9 cellular contexts compared by ENCODE assay signal in the genomic region with DNA sequence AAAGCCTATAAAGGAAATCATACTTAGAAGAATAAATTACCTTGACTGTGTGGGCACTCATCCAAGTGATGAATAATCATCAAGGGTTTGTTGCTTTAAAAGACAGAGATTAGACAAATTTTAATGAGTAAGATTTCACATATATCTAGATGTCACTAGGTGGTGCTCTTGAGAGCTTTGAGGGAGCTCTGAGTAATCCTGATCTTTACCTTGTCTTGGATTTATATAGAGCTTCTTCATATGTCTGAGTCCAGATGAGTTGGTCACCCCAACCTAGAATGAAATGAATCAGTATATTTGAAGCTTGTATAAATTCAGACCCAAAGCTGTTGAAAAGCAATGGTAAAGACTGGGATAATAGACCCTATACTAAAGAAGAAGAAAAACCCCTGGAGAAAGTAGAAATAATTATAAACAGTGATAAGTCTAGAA. TPM values are rescaled to one million over a fixed set of nuclear protein-coding genes. Genes with fewer than 3 reads are reported as not detected.
A peak's percentile ranks its signal among the peaks of the same experiment; 100 is the strongest.
DNase-seq lines count a peak whose midpoint lies in the region; ATAC-seq and TF ChIP-seq lines count a peak whose summit lies in the region.
"Had no signal": no experiment of that assay in that cellular context is flagged by ENCODE, and none has a peak within 500 bp of the region (broad histone marks: within the 10 kb centered on the region; RNA-seq: fewer than 3 reads in every experiment).

No MANE protein-coding gene starts in this region.

- POLR2A ChIA-PET in activated CD8-positive, alpha-beta T cell treated with anti-CD3 and anti-CD28 coated beads for 36 hours (lab: Charles Lee): no interaction called here

- no peak overlapping the region for H3K27ac Mint-ChIP-seq in activated CD8-positive, alpha-beta T cell treated with anti-CD3 and anti-CD28 coated beads for 36 hours
- no peak overlapping the region for H3K27ac Mint-ChIP-seq in type B pancreatic cell
- H3K27ac Mint-ChIP-seq: CD4-positive, CD25-positive, alpha-beta regulatory T cell had no signal

- DNase-seq in NCI-H1436 (lab: John Stamatoyannopoulos, UW) (peak; percentile 37), NCI-H1436 treated with DMSO at 0.1 percent for 48 hours (lab: John Stamatoyannopoulos, UW) (no peak), NCI-H2171 (lab: John Stamatoyannopoulos, UW) (peak; percentile 28), iris pigment epithelial cell (ENCODE audit: low read depth) (peak; percentile 79), type B pancreatic cell (ENCODE audit: extremely low spot score, unreplicated experiment) (no peak)
- DNase-seq in activated CD8-positive, alpha-beta T cell treated with anti-CD3 and anti-CD28 coated beads for 36 hours: no peak
- DNase-seq in activated CD8-positive, alpha-beta memory T cell treated with anti-CD3 and anti-CD28 coated beads for 24 hours: no peak

- no peak overlapping the region for H3K4me3 Mint-ChIP-seq in activated CD8-positive, alpha-beta T cell treated with anti-CD3 and anti-CD28 coated beads for 36 hours
- peak overlapping the region; percentile 51 for H3K4me3 Mint-ChIP-seq in type B pancreatic cell
- H3K4me3 Mint-ChIP-seq: CD4-positive, CD25-positive, alpha-beta regulatory T cell had no signal

- peak; percentile 58 for ATAC-seq in HG02642 (IDR thresholded peaks at IDR 0.05; ENCODE audit: poor library complexity, unreplicated experiment)
- ATAC-seq in activated CD8-positive, alpha-beta T cell treated with anti-CD3 and anti-CD28 coated beads for 36 hours: peak; percentile 74

- peak; percentile 57 for TF ChIP-seq CTCF in activated CD8-positive, alpha-beta T cell treated with anti-CD3 and anti-CD28 coated beads for 36 hours (IDR thresholded peaks at IDR 0.05)
- TF ChIP-seq CTCF in type B pancreatic cell (conservative IDR thresholded peaks at IDR 0.05): peak; percentile 72

- no peaks in the 10 kb centered on the region for H3K4me1 Mint-ChIP-seq in activated CD8-positive, alpha-beta T cell treated with anti-CD3 and anti-CD28 coated beads for 36 hours (ENCODE audit: low read depth)
- peaks cover 19% of the 10 kb centered on the region for H3K4me1 Mint-ChIP-seq in type B pancreatic cell (ENCODE audit: unreplicated experiment)
- H3K4me1 Mint-ChIP-seq: CD4-positive, CD25-positive, alpha-beta regulatory T cell had no signal

- no peaks in the 10 kb centered on the region for H3K36me3 Mint-ChIP-seq in activated CD8-positive, alpha-beta T cell treated with anti-CD3 and anti-CD28 coated beads for 36 hours (ENCODE audit: low read depth)
- peaks cover 4% of the 10 kb centered on the region for H3K36me3 Mint-ChIP-seq in type B pancreatic cell
- H3K36me3 Mint-ChIP-seq: CD4-positive, CD25-positive, alpha-beta regulatory T cell had no signal

- CTCF ChIA-PET in activated CD8-positive, alpha-beta T cell treated with anti-CD3 and anti-CD28 coated beads for 36 hours (lab: Charles Lee): interaction anchor here (0.7 to 4.1 kb wide), 12 partner anchors 8 to 198 kb away, joined by 3 to 28 read pairs (median 3); no protein-coding TSS in a partner anchor

- intact Hi-C loops in activated CD8-positive, alpha-beta T cell treated with anti-CD3 and anti-CD28 coated beads for 36 hours (cut with micrococcal nuclease): loop anchor here (5.0 kb wide), 1 partner anchor 116 kb away; no protein-coding TSS in a partner anchor

- H3K27me3 Mint-ChIP-seq in activated CD8-positive, alpha-beta T cell treated with anti-CD3 and anti-CD28 coated beads for 36 hours: peaks cover 2% of the 10 kb centered on the region
- no peaks in the 10 kb centered on the region for H3K27me3 Mint-ChIP-seq in type B pancreatic cell

- no peaks in the 10 kb centered on the region for H3K9me3 Mint-ChIP-seq in activated CD8-positive, alpha-beta T cell treated with anti-CD3 and anti-CD28 coated beads for 36 hours
- H3K9me3 Mint-ChIP-seq in type B pancreatic cell: peaks cover 4% of the 10 kb centered on the region
- H3K9me3 Mint-ChIP-seq: CD4-positive, CD25-positive, alpha-beta regulatory T cell had no signal

RNA-seq across cellular contexts. Expression of gene AGR2, which starts 3.7 kb away (rescaled TPM):
- total RNA-seq in activated CD8-positive, alpha-beta T cell treated with anti-CD3 and anti-CD28 coated beads for 36 hours: not detected
- total RNA-seq in type B pancreatic cell (ENCODE audit: low replicate concordance): 116 and 179 TPM in 2 replicates
- total RNA-seq: CD4-positive, CD25-positive, alpha-beta regulatory T cell had no signal

RNA-seq across cellular contexts. Expression of gene TSPAN13, which starts 47.6 kb away (rescaled TPM):
- total RNA-seq in activated CD8-positive, alpha-beta T cell treated with anti-CD3 and anti-CD28 coated beads for 36 hours: 1 to 10 TPM in 1 of 2 experiments, under 1 TPM in 1; 0.47 to 1.0 TPM
- 65.1 and 99.5 TPM in 2 replicates for total RNA-seq in type B pancreatic cell (ENCODE audit: low replicate concordance)

Comparison
In these comparisons a context has a peak if more than half of its experiments do, and no peak if none do; other contexts are left out.
1. DNase-seq: peak in NCI-H1436 (single experiment), NCI-H2171 (single experiment) and iris pigment epithelial cell (single experiment); none in NCI-H1436 treated with DMSO at 0.1 percent for 48 hours (single experiment), activated CD8-positive, alpha-beta T cell treated with anti-CD3 and anti-CD28 coated beads for 36 hours (single experiment), type B pancreatic cell (single experiment) and activated CD8-positive, alpha-beta memory T cell treated with anti-CD3 and anti-CD28 coated beads for 24 hours (single experiment).
2. RNA of gene AGR2, which starts 3.7 kb away (total RNA-seq): 116 to 179 TPM in type B pancreatic cell; not detected in activated CD8-positive, alpha-beta T cell treated with anti-CD3 and anti-CD28 coated beads for 36 hours; every median in the first group is over 100 times any median in the second.
3. RNA of gene TSPAN13, which starts 47.6 kb away (total RNA-seq): 65.1 to 99.5 TPM in type B pancreatic cell; 0.47 to 1.0 TPM in activated CD8-positive, alpha-beta T cell treated with anti-CD3 and anti-CD28 coated beads for 36 hours; every median in the first group is over 10 times any median in the second.